ENCODE assay signal across 8 cellular contexts in the genomic region with DNA sequence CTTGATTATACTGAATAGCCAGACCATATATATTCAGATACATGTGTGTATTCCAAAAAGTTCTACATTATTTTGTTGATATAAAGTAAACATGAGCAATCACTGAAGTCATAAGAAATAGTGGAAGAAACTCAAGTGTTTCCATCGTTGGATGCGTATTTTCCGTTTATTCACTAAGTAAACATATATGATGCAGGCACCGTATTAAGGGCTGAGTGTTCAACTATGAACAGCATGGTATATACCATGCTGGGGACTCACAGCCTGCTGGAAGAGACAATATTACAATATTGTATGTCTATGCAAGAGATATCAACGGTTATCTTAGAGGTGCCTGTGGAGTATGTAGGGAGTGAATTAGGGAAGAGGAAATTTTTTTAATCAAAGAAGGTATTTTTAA. TPM values are rescaled to one million over a fixed set of nuclear protein-coding genes. Genes with fewer than 3 reads are reported as not detected.
DNase-seq lines count a peak whose midpoint lies in the region; ATAC-seq and TF ChIP-seq lines count a peak whose summit lies in the region.

No MANE protein-coding gene starts in this region.

- no peak for TF ChIP-seq CTCF in CD8-positive, alpha-beta T cell (IDR thresholded peaks at IDR 0.05)
- TF ChIP-seq CTCF in Loucy (conservative IDR thresholded peaks at IDR 0.05; ENCODE audit: low read length) (no peak), choroid plexus epithelial cell (conservative IDR thresholded peaks at IDR 0.05; ENCODE audit: low read depth, low read length) (no peak), nephron (IDR thresholded peaks at IDR 0.05; ENCODE audit: unreplicated experiment in 3 of 3) (no peak)

- H3K9me2 ChIP-seq in Loucy (replicated peaks; ENCODE audit: low read depth, low read length) = no peaks in the 10 kb centered on the region

- POLR2A ChIA-PET in CD8-positive, alpha-beta T cell (lab: Charles Lee) = interaction anchor here (0.6 to 2.2 kb wide), 6 partner anchors 9 to 1062 kb away, joined by 3 to 21 read pairs (median 4); a partner anchor contains a TSS

- H3K36me3 ChIP-seq in CD8-positive, alpha-beta T cell (ENCODE audit: insufficient read depth, low read length) = peaks cover 4% of the 10 kb centered on the region
- H3K36me3 ChIP-seq in Loucy (ENCODE audit: insufficient read depth, low read length) = no peaks in the 10 kb centered on the region

- no peaks in the 10 kb centered on the region for H3K9me3 ChIP-seq in CD8-positive, alpha-beta T cell (ENCODE audit: low read length)
- H3K9me3 ChIP-seq in Loucy (ENCODE audit: insufficient read depth, low read depth, low read length) = no peaks in the 10 kb centered on the region

- H3K27ac ChIP-seq in CD8-positive, alpha-beta T cell (ENCODE audit: low read depth, low read length) = peak overlapping the region; percentile 86

- intact Hi-C loops in CD8-positive, alpha-beta T cell (cut with DNase I, micrococcal nuclease) = loop anchor here (2.0 to 10.0 kb wide), 7 partner anchors 34 to 1994 kb away; a partner anchor contains a TSS

- no peaks in the 10 kb centered on the region for H3K27me3 Mint-ChIP-seq in CD8-positive, alpha-beta T cell (ENCODE audit: low read depth)
- peaks cover 6% of the 10 kb centered on the region for H3K27me3 Mint-ChIP-seq in nephron (ENCODE audit: low read depth)

- H3K4me1 Mint-ChIP-seq in CD8-positive, alpha-beta T cell (ENCODE audit: low read depth) = peaks cover 46% of the 10 kb centered on the region
- peaks cover 13% of the 10 kb centered on the region for H3K4me1 Mint-ChIP-seq in nephron

- H3K9ac ChIP-seq in Loucy (ENCODE audit: low read depth, low read length, poor library complexity, severe bottlenecking) = peak overlapping the region; percentile 79

- peaks cover 15% of the 10 kb centered on the region for H3K79me2 ChIP-seq in Loucy (ENCODE audit: insufficient read depth, low read length)

- H3K4me2 ChIP-seq in Loucy (ENCODE audit: low read depth, low read length, poor library complexity, severe bottlenecking) = peak overlapping the region; percentile 66

- no peaks in the 10 kb centered on the region for H3K27me3 ChIP-seq in CD8-positive, alpha-beta T cell (ENCODE audit: insufficient read depth, low read length)
- peaks cover 4% of the 10 kb centered on the region for H3K27me3 ChIP-seq in Loucy (ENCODE audit: insufficient read depth, low read length, poor library complexity, severe bottlenecking)

- H3K4me3 Mint-ChIP-seq in CD8-positive, alpha-beta T cell = peak overlapping the region; percentile 98
- peak overlapping the region; percentile 96 to 98 (median 97) for H3K4me3 Mint-ChIP-seq in nephron

- H2AFZ ChIP-seq in Loucy (ENCODE audit: low read length) = no peak overlapping the region

- H3K4me3 ChIP-seq in CD8-positive, alpha-beta T cell (ENCODE audit: low read depth, low read length) = peak overlapping the region; percentile 91
- H3K4me3 ChIP-seq in Loucy (ENCODE audit: low read length, poor library complexity, severe bottlenecking) (peak overlapping the region; percentile 84), choroid plexus epithelial cell (ENCODE audit: low read depth, low read length) (peak overlapping the region; percentile 62)

- no peak for ATAC-seq in CD8-positive, alpha-beta T cell
- ATAC-seq in GM19455 (IDR thresholded peaks at IDR 0.05; ENCODE audit: unreplicated experiment) = no peak
- no peak for ATAC-seq in GM18502 (IDR thresholded peaks at IDR 0.05; ENCODE audit: poor library complexity, unreplicated experiment)

- CTCF ChIA-PET in CD8-positive, alpha-beta T cell (lab: Charles Lee) = no interaction called here

- DNase-seq in CD8-positive, alpha-beta T cell = no peak
- no peak for DNase-seq in choroid plexus epithelial cell (ENCODE audit: low read depth)
- no peak for DNase-seq in COR-L47 (lab: John Stamatoyannopoulos, UW)
- DNase-seq in activated CD4-positive, alpha-beta T cell treated with anti-CD3 and anti-CD28 coated beads, Interleukin-2, amount 50 U/mL, for 48 hours = no peak

- H3K36me3 Mint-ChIP-seq in CD8-positive, alpha-beta T cell = peaks cover 31% of the 10 kb centered on the region
- peaks cover 9% of the 10 kb centered on the region for H3K36me3 Mint-ChIP-seq in nephron (ENCODE audit: low read depth)

- H4K20me1 ChIP-seq in Loucy (ENCODE audit: insufficient read depth, low read length, poor library complexity, severe bottlenecking) = no peaks in the 10 kb centered on the region

- H3K4me1 ChIP-seq in CD8-positive, alpha-beta T cell (ENCODE audit: insufficient read depth, low read length) = peaks cover 37% of the 10 kb centered on the region
- no peaks in the 10 kb centered on the region for H3K4me1 ChIP-seq in Loucy (ENCODE audit: insufficient read depth, low read length, poor library complexity, severe bottlenecking)

- no peaks in the 10 kb centered on the region for H3K9me3 Mint-ChIP-seq in CD8-positive, alpha-beta T cell
- H3K9me3 Mint-ChIP-seq in nephron = no peaks in the 10 kb centered on the region

- H3K27ac Mint-ChIP-seq in CD8-positive, alpha-beta T cell = peak overlapping the region; percentile 97
- H3K27ac Mint-ChIP-seq in nephron = peak overlapping the region; percentile 96 to 98 (median 97)

- no peaks in the 10 kb centered on the region for H3F3A ChIP-seq in Loucy (ENCODE audit: low read depth)

RNA-seq across cellular contexts. Expression of a gene that starts 1.2 kb away (rescaled TPM):
- 10 to 100 TPM; 46.7 to 51.6 TPM for total RNA-seq in CD8-positive, alpha-beta T cell
